ENCODE assay signal across 9 cellular contexts in the genomic region with DNA sequence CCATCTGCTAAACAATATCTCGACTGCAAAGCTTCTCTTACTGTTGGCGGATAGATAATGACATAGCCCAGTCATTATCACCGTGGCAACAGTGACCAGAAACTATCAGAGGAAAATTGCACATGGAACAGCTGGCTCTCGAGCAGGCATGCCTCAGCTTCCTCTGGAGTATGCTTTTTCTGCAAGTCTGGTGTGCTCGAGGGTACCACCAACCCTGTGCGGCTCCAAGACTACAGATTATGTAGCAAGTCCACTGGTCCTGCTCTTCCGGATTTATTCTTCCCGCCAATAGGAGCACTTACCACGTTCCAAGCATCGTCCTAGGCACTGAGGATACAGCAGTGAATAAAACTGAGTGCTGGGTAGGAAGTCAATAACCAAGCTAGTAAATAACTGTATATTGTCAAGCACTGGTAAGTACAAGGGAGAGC. TPM values are rescaled to one million over a fixed set of nuclear protein-coding genes. Genes with fewer than 3 reads are reported as not detected.
A peak's percentile ranks its signal among the peaks of the same experiment; 100 is the strongest.
DNase-seq lines count a peak whose midpoint lies in the region; ATAC-seq, FAIRE-seq and TF ChIP-seq lines count a peak whose summit lies in the region.
"Had no signal": no experiment of that assay in that cellular context is flagged by ENCODE, and none has a peak within 500 bp of the region (broad histone marks: within the 10 kb centered on the region; RNA-seq: fewer than 3 reads in every experiment).

No MANE protein-coding gene starts in this region.

- H3K9ac ChIP-seq in liver (ENCODE audit: low read depth in 1 of 2, low read length in 2 of 2): peak overlapping the region; percentile 71 to 74

- FAIRE-seq in HTR-8/SVneo (lab: Jason Lieb, UNC): no peak
- FAIRE-seq: islet of Langerhans had no signal

- peak overlapping the region; percentile 95 for H3K27ac Mint-ChIP-seq in activated naive CD4-positive, alpha-beta T cell treated with anti-CD3 and anti-CD28 coated beads, Interleukin-2, amount 50 U/mL, for 24 hours

- intact Hi-C loops in transverse colon (cut with DNase I; ENCODE audit: low total_unique reads): no loop called here

- H3K4me1 ChIP-seq in liver (ENCODE audit: control insufficient read depth in 4 of 4, insufficient read depth in 4 of 4, low read length in 3 of 4) (peaks cover 5 to 66% (median 60%) of the 10 kb centered on the region in 4 donors), transverse colon (peaks cover 21 to 61% (median 39%) of the 10 kb centered on the region in 4 donors)

- TF ChIP-seq CTCF in liver (IDR thresholded peaks at IDR 0.05; ENCODE audit: low read depth, low read length, missing input control): no peak
- no peak for TF ChIP-seq CTCF in transverse colon (IDR thresholded peaks at IDR 0.05)

- peaks cover 73% of the 10 kb centered on the region for H3K4me1 Mint-ChIP-seq in activated naive CD4-positive, alpha-beta T cell treated with anti-CD3 and anti-CD28 coated beads, Interleukin-2, amount 50 U/mL, for 24 hours

- no peak for TF ChIP-seq POLR2A in transverse colon (IDR thresholded peaks at IDR 0.05)

- no peaks in the 10 kb centered on the region for H3K27me3 Mint-ChIP-seq in activated naive CD4-positive, alpha-beta T cell treated with anti-CD3 and anti-CD28 coated beads, Interleukin-2, amount 50 U/mL, for 24 hours

- ATAC-seq in HG03442 (IDR thresholded peaks at IDR 0.05; ENCODE audit: unreplicated experiment): no peak

- TF ChIP-seq EP300 in transverse colon (IDR thresholded peaks at IDR 0.05; ENCODE audit: low read depth): no peak

- peak overlapping the region; percentile 96 for H3K4me3 Mint-ChIP-seq in activated naive CD4-positive, alpha-beta T cell treated with anti-CD3 and anti-CD28 coated beads, Interleukin-2, amount 50 U/mL, for 24 hours

- peaks cover 16% of the 10 kb centered on the region for H3K36me3 Mint-ChIP-seq in activated naive CD4-positive, alpha-beta T cell treated with anti-CD3 and anti-CD28 coated beads, Interleukin-2, amount 50 U/mL, for 24 hours

- H3K36me3 ChIP-seq in liver (ENCODE audit: control insufficient read depth in 4 of 4, insufficient read depth in 3 of 4, low read depth in 1 of 4, low read length in 3 of 4) (no peaks in the 10 kb centered on the region), transverse colon (no peaks in the 10 kb centered on the region)

- DNase-seq in activated naive CD4-positive, alpha-beta T cell treated with Interleukin-2 at 50 U/mL for 16 hours: no peak
- peak; percentile 48 for DNase-seq in NCI-H2227 treated with DMSO at 0.1 percent for 48 hours (lab: John Stamatoyannopoulos, UW)
- DNase-seq in amniotic epithelial cell (ENCODE audit: low read depth): peak; percentile 38
- DNase-seq in transverse colon: no peak
- no peak for DNase-seq in HTR-8/SVneo (ENCODE audit: insufficient read length, low spot score)

- H3K27me3 ChIP-seq in liver (ENCODE audit: control insufficient read depth in 4 of 4, insufficient read depth in 4 of 4, low read length in 3 of 4) (no peaks in the 10 kb centered on the region), transverse colon (no peaks in the 10 kb centered on the region)

- in situ Hi-C loops in transverse colon (cut with MboI; ENCODE audit: low pct_ligation_motif_present in 1 of 4, low pct_unique_long_range_greater_than_20kb in 1 of 4, low sequenced_read_pairs in 3 of 4): loop anchor here in 2 of 4 donors (10.0 to 25.0 kb wide), 2 partner anchors 89 to 396 kb away; no protein-coding TSS in a partner anchor

- no peak for TF ChIP-seq RAD21 in liver (IDR thresholded peaks at IDR 0.05)

- H3K9me3 Mint-ChIP-seq in activated naive CD4-positive, alpha-beta T cell treated with anti-CD3 and anti-CD28 coated beads, Interleukin-2, amount 50 U/mL, for 24 hours: no peaks in the 10 kb centered on the region

- H3K27ac ChIP-seq in liver (ENCODE audit: low read depth in 1 of 2, low read length in 2 of 2) (peak overlapping the region; percentile 47 to 77), transverse colon (peak overlapping the region; percentile 94 to 98 (median 96))

- H3K9me3 ChIP-seq in liver (ENCODE audit: control insufficient read depth in 4 of 4, low read length in 3 of 4): no peaks in the 10 kb centered on the region
- no peaks in the 10 kb centered on the region for H3K9me3 ChIP-seq in transverse colon

- 3% methylated on average over 10 of the region's 10 CpGs for WGBS in liver
- WGBS in transverse colon (ENCODE audit: low coverage in 1 of 2), 2 donors: 0 to 3% methylated on average over 4 to 9 of the region's 10 CpGs

- H3K4me3 ChIP-seq in liver (ENCODE audit: low read depth in 1 of 3, low read length in 3 of 3) (peak overlapping the region; percentile 71 to 80 (median 77)), transverse colon (peak overlapping the region in 3 of 4 donors; percentile 90 to 99 (median 96))

TF ChIP-seq in liver, 16 proteins besides CTCF, POLR2A, EP300 and RAD21:
- TF ChIP-seq, protein P1, sequence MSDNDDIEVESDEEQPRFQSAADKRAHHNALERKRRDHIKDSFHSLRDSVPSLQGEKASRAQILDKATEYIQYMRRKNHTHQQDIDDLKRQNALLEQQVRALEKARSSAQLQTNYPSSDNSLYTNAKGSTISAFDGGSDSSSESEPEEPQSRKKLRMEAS (IDR thresholded peaks at IDR 0.05): no peak
- TF ChIP-seq FOXA1 (IDR thresholded peaks at IDR 0.05): no peak
- no peak for TF ChIP-seq JUND (IDR thresholded peaks at IDR 0.05)
- no peak for TF ChIP-seq HNF4G (IDR thresholded peaks at IDR 0.05)
- TF ChIP-seq TAF1 (conservative IDR thresholded peaks at IDR 0.05): no peak
- TF ChIP-seq FOXA2 (IDR thresholded peaks at IDR 0.05): no peak
- no peak for TF ChIP-seq HNF4A (conservative IDR thresholded peaks at IDR 0.05)
- no peak for TF ChIP-seq GABPA (IDR thresholded peaks at IDR 0.05 in 1 of 2, conservative IDR thresholded peaks at IDR 0.05 in 1 of 2)
- TF ChIP-seq RXRA (IDR thresholded peaks at IDR 0.05): no peak
- TF ChIP-seq, protein P2, sequence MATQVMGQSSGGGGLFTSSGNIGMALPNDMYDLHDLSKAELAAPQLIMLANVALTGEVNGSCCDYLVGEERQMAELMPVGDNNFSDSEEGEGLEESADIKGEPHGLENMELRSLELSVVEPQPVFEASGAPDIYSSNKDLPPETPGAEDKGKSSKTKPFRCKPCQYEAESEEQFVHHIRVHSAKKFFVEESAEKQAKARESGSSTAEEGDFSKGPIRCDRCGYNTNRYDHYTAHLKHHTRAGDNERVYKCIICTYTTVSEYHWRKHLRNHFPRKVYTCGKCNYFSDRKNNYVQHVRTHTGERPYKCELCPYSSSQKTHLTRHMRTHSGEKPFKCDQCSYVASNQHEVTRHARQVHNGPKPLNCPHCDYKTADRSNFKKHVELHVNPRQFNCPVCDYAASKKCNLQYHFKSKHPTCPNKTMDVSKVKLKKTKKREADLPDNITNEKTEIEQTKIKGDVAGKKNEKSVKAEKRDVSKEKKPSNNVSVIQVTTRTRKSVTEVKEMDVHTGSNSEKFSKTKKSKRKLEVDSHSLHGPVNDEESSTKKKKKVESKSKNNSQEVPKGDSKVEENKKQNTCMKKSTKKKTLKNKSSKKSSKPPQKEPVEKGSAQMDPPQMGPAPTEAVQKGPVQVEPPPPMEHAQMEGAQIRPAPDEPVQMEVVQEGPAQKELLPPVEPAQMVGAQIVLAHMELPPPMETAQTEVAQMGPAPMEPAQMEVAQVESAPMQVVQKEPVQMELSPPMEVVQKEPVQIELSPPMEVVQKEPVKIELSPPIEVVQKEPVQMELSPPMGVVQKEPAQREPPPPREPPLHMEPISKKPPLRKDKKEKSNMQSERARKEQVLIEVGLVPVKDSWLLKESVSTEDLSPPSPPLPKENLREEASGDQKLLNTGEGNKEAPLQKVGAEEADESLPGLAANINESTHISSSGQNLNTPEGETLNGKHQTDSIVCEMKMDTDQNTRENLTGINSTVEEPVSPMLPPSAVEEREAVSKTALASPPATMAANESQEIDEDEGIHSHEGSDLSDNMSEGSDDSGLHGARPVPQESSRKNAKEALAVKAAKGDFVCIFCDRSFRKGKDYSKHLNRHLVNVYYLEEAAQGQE (IDR thresholded peaks at IDR 0.05): no peak
- TF ChIP-seq SP1 (IDR thresholded peaks at IDR 0.05): no peak
- no peak for TF ChIP-seq YY1 (IDR thresholded peaks at IDR 0.05)

RNA-seq across cellular contexts. Expression of a gene that starts 1.4 kb away (rescaled TPM):
- total RNA-seq in liver (100 to 1,000 TPM in 1 of 2 donors, 10 to 100 TPM in 1; 28.4 to 172 TPM), transverse colon (100 to 1,000 TPM in 1 of 4 donors, 10 to 100 TPM in 3; 11.6 to 177 (median 38.2) TPM)
- 10 to 100 TPM; 34.1 to 45.3 TPM for polyA plus RNA-seq in liver

RNA-seq across cellular contexts. Expression of a gene that starts 17.0 kb away (rescaled TPM):
- total RNA-seq in liver (1 to 10 TPM; 8.3 to 9.0 TPM), transverse colon (10 to 100 TPM in 3 of 4 donors, 1 to 10 TPM in 1; 9.8 to 46.8 (median 13.9) TPM)
- 1 to 10 TPM in 1 of 2 donors, under 1 TPM in 1; 0.47 to 1.1 TPM for polyA plus RNA-seq in liver

Comparison
In these comparisons a context has a peak if more than half of its experiments do, and no peak if none do; other contexts are left out.
1. DNase-seq: peak in NCI-H2227 treated with DMSO at 0.1 percent for 48 hours (single experiment) and amniotic epithelial cell (single experiment); none in activated naive CD4-positive, alpha-beta T cell treated with Interleukin-2 at 50 U/mL for 16 hours (single experiment), transverse colon (single experiment) and HTR-8/SVneo (single experiment).